In the genomic region with DNA sequence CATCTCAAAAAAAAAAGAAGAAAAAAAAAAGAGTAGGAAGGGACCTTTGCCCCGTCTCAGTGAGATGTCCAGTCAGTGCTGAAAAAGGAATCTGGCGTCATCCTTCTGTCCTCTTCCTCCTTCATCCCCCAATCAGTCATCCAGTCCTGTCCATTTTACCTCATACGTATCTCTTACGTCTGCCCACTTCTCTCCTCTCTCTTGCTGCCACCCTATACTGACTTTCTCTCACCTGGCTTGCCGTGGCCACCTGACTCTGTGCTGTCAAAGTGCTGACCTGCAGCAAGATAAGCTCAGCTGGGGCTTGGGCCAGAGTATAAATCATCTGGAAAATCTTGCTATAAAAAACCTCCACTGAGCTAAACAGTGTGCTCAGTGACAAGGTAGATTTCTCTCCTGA, we compare ENCODE assay signal across 30 cellular contexts. TPM values are rescaled to one million over a fixed set of nuclear protein-coding genes. Genes with fewer than 3 reads are reported as not detected.
A peak's percentile ranks its signal among the peaks of the same experiment; 100 is the strongest.
DNase-seq lines count a peak whose midpoint lies in the region; ATAC-seq, FAIRE-seq and TF ChIP-seq lines count a peak whose summit lies in the region.
"Had no signal": no experiment of that assay in that cellular context is flagged by ENCODE, and none has a peak within 500 bp of the region (broad histone marks: within the 10 kb centered on the region; RNA-seq: fewer than 3 reads in every experiment).

No MANE protein-coding gene starts in this region.

- no peak for TF ChIP-seq CTCF in activated CD8-positive, alpha-beta T cell treated with anti-CD3 and anti-CD28 coated beads for 36 hours (IDR thresholded peaks at IDR 0.05)
- TF ChIP-seq CTCF in brain (conservative IDR thresholded peaks at IDR 0.05): no peak
- TF ChIP-seq CTCF in pancreas (IDR thresholded peaks at IDR 0.05): no peak
- no peak for TF ChIP-seq CTCF in vagina (IDR thresholded peaks at IDR 0.05)
- no peak for TF ChIP-seq CTCF in hepatocyte (IDR thresholded peaks at IDR 0.05; ENCODE audit: poor library complexity)

- WGBS in pancreas, 2 donors: 42 to 58% methylated on average over 5 of the region's 5 CpGs
- WGBS in hepatocyte (ENCODE audit: low lambda C conversion rate, missing lambda C conversion rate): 71% methylated on average over 5 of the region's 5 CpGs

- H3K9me3 ChIP-seq in pancreas: no peaks in the 10 kb centered on the region
- H3K9me3 ChIP-seq in vagina: no peaks in the 10 kb centered on the region
- no peaks in the 10 kb centered on the region for H3K9me3 ChIP-seq in hepatocyte (ENCODE audit: low read depth)
- H3K9me3 ChIP-seq: SJSA1 had no signal

- H3K36me3 ChIP-seq in pancreas: no peaks in the 10 kb centered on the region
- H3K36me3 ChIP-seq in vagina: no peaks in the 10 kb centered on the region
- H3K36me3 ChIP-seq in hepatocyte (replicated peaks; ENCODE audit: insufficient read depth, low read depth): no peaks in the 10 kb centered on the region
- H3K36me3 ChIP-seq: SJSA1 had no signal

- no peaks in the 10 kb centered on the region for H3K4me1 Mint-ChIP-seq in activated CD8-positive, alpha-beta T cell treated with anti-CD3 and anti-CD28 coated beads, Interleukin-2, amount 10 ng/mL, durations not matched to agents 7 days and 5 days (ENCODE audit: low read depth)
- no peaks in the 10 kb centered on the region for H3K4me1 Mint-ChIP-seq in activated CD8-positive, alpha-beta T cell treated with anti-CD3 and anti-CD28 coated beads for 36 hours (ENCODE audit: low read depth)
- H3K4me1 Mint-ChIP-seq in brain: peaks cover 28% of the 10 kb centered on the region
- H3K4me1 Mint-ChIP-seq: B cell; CD8-positive, alpha-beta memory T cell had no signal

- H3K4me1 ChIP-seq in pancreas: no peaks in the 10 kb centered on the region
- H3K4me1 ChIP-seq in vagina: no peaks in the 10 kb centered on the region
- no peaks in the 10 kb centered on the region for H3K4me1 ChIP-seq in hepatocyte (ENCODE audit: insufficient read depth)
- H3K4me1 ChIP-seq: SJSA1 had no signal

- peaks cover 28% of the 10 kb centered on the region for H3K27me3 Mint-ChIP-seq in activated CD8-positive, alpha-beta T cell treated with anti-CD3 and anti-CD28 coated beads, Interleukin-2, amount 10 ng/mL, durations not matched to agents 7 days and 5 days (ENCODE audit: low read depth)
- peaks cover 11% of the 10 kb centered on the region for H3K27me3 Mint-ChIP-seq in activated CD8-positive, alpha-beta T cell treated with anti-CD3 and anti-CD28 coated beads for 36 hours
- H3K27me3 Mint-ChIP-seq in brain: no peaks in the 10 kb centered on the region

- TF ChIP-seq POLR2A in vagina (IDR thresholded peaks at IDR 0.05): no peak

- no peaks in the 10 kb centered on the region for H3K79me2 ChIP-seq in hepatocyte

- H3K9me3 Mint-ChIP-seq in activated CD8-positive, alpha-beta T cell treated with anti-CD3 and anti-CD28 coated beads, Interleukin-2, amount 10 ng/mL, durations not matched to agents 7 days and 5 days (ENCODE audit: insufficient read depth): no peaks in the 10 kb centered on the region
- H3K9me3 Mint-ChIP-seq in activated CD8-positive, alpha-beta T cell treated with anti-CD3 and anti-CD28 coated beads for 36 hours: no peaks in the 10 kb centered on the region
- no peaks in the 10 kb centered on the region for H3K9me3 Mint-ChIP-seq in brain
- H3K9me3 Mint-ChIP-seq: CD8-positive, alpha-beta memory T cell had no signal

- H3K27ac Mint-ChIP-seq in activated CD8-positive, alpha-beta T cell treated with anti-CD3 and anti-CD28 coated beads, Interleukin-2, amount 10 ng/mL, durations not matched to agents 7 days and 5 days: peak overlapping the region; percentile 20
- no peak overlapping the region for H3K27ac Mint-ChIP-seq in activated CD8-positive, alpha-beta T cell treated with anti-CD3 and anti-CD28 coated beads for 36 hours
- H3K27ac Mint-ChIP-seq in brain: peak overlapping the region in 3 of 5 experiments; percentile 4 to 55 (median 39)
- H3K27ac Mint-ChIP-seq: B cell; CD8-positive, alpha-beta memory T cell had no signal

- H3K4me2 ChIP-seq in hepatocyte: no peak overlapping the region

- no peak overlapping the region for H2AFZ ChIP-seq in hepatocyte

- H3K27ac ChIP-seq in pancreas (no peak overlapping the region), vagina (peak overlapping the region; percentile 53), hepatocyte (no peak overlapping the region)
- H3K27ac ChIP-seq: 22Rv1, C4-2B, SJSA1 had no signal

- in situ Hi-C loops in KBM-7 (cut with MboI; ENCODE audit: low pct_unique_long_range_greater_than_20kb, low sequenced_read_pairs): no loop called here

- no peaks in the 10 kb centered on the region for H3K9me2 ChIP-seq in hepatocyte (replicated peaks; ENCODE audit: insufficient read depth)

- intact Hi-C loops in activated CD8-positive, alpha-beta T cell treated with anti-CD3 and anti-CD28 coated beads for 36 hours (cut with micrococcal nuclease): no loop called here
- intact Hi-C loops in pancreas (cut with DNase I): no loop called here
- intact Hi-C loops in vagina (cut with DNase I): no loop called here

- H3K4me3 Mint-ChIP-seq in activated CD8-positive, alpha-beta T cell treated with anti-CD3 and anti-CD28 coated beads, Interleukin-2, amount 10 ng/mL, durations not matched to agents 7 days and 5 days: no peak overlapping the region
- H3K4me3 Mint-ChIP-seq in activated CD8-positive, alpha-beta T cell treated with anti-CD3 and anti-CD28 coated beads for 36 hours: no peak overlapping the region
- H3K4me3 Mint-ChIP-seq in brain: no peak overlapping the region
- H3K4me3 Mint-ChIP-seq: B cell; CD8-positive, alpha-beta memory T cell had no signal

- H4K20me1 ChIP-seq in hepatocyte (ENCODE audit: insufficient read depth, poor library complexity, severe bottlenecking): no peaks in the 10 kb centered on the region

- ATAC-seq in activated CD8-positive, alpha-beta T cell treated with anti-CD3 and anti-CD28 coated beads, Interleukin-2, amount 10 ng/mL, durations not matched to agents 7 days and 5 days: no peak
- ATAC-seq in activated CD8-positive, alpha-beta T cell treated with anti-CD3 and anti-CD28 coated beads for 36 hours: no peak
- ATAC-seq in pancreas (peak in 3 of 4 donors; percentile 52 to 79 (median 67)), GM18519 (IDR thresholded peaks at IDR 0.05; ENCODE audit: low FRiP score, unreplicated experiment) (no peak)
- ATAC-seq: GM12878, HCT116, PC-3, Right ventricle myocardium inferior had no signal

- FAIRE-seq in pancreas (lab: Jason Lieb, UNC): no peak
- FAIRE-seq: GM12878 had no signal

- H3K36me3 Mint-ChIP-seq in activated CD8-positive, alpha-beta T cell treated with anti-CD3 and anti-CD28 coated beads, Interleukin-2, amount 10 ng/mL, durations not matched to agents 7 days and 5 days (ENCODE audit: low read depth): no peaks in the 10 kb centered on the region
- H3K36me3 Mint-ChIP-seq in activated CD8-positive, alpha-beta T cell treated with anti-CD3 and anti-CD28 coated beads for 36 hours (ENCODE audit: low read depth): no peaks in the 10 kb centered on the region
- peaks cover 56% of the 10 kb centered on the region for H3K36me3 Mint-ChIP-seq in brain
- H3K36me3 Mint-ChIP-seq: CD8-positive, alpha-beta memory T cell had no signal

- H3K4me3 ChIP-seq in pancreas (no peak overlapping the region), vagina (no peak overlapping the region), hepatocyte (no peak overlapping the region)
- H3K4me3 ChIP-seq: GM12878, SJSA1 had no signal

- CTCF ChIA-PET in activated CD8-positive, alpha-beta T cell treated with anti-CD3 and anti-CD28 coated beads, Interleukin-2, amount 10 ng/mL, durations not matched to agents 7 days and 5 days (lab: Charles Lee): interaction anchor here (1.6 kb wide), 1 partner anchor 11 kb away, joined by 7 read pairs; no protein-coding TSS in a partner anchor
- CTCF ChIA-PET in activated CD8-positive, alpha-beta T cell treated with anti-CD3 and anti-CD28 coated beads for 36 hours (lab: Charles Lee): interaction anchor here (0.6 to 1.4 kb wide), 3 partner anchors 15 to 39 kb away, joined by 3 read pairs; no protein-coding TSS in a partner anchor

- POLR2A ChIA-PET in activated CD8-positive, alpha-beta T cell treated with anti-CD3 and anti-CD28 coated beads, Interleukin-2, amount 10 ng/mL, durations not matched to agents 7 days and 5 days (lab: Charles Lee): interaction anchor here (0.5 to 1.0 kb wide), 3 partner anchors 16 to 137 kb away, joined by 3 to 4 read pairs (median 4); a partner anchor contains a TSS
- POLR2A ChIA-PET in activated CD8-positive, alpha-beta T cell treated with anti-CD3 and anti-CD28 coated beads for 36 hours (lab: Charles Lee): interaction anchor here (1.1 kb wide), 1 partner anchor 10 kb away, joined by 3 read pairs; no protein-coding TSS in a partner anchor

- H3K27me3 ChIP-seq in pancreas (no peaks in the 10 kb centered on the region), vagina (no peaks in the 10 kb centered on the region), hepatocyte (peaks cover 12% of the 10 kb centered on the region)

- no peak for DNase-seq in activated CD8-positive, alpha-beta T cell treated with anti-CD3 and anti-CD28 coated beads, Interleukin-2, amount 10 ng/mL, durations not matched to agents 7 days and 5 days
- DNase-seq in activated CD8-positive, alpha-beta T cell treated with anti-CD3 and anti-CD28 coated beads for 36 hours: no peak
- DNase-seq in pancreas (no peak), vagina (ENCODE audit: extremely low spot score in 2 of 2) (no peak), hepatocyte (ENCODE audit: low spot score) (no peak), KBM-7 (no peak)
- DNase-seq: CD8-positive, alpha-beta memory T cell; DMS 273 treated with DMSO at 0.1 percent for 48 hours; DMS79; GDM1; Kasumi-1; NCI-H1105; NCI-H146; NCI-H1930; NCI-H2107; NCI-H446; NCI-H524 treated with DMSO at 0.1 percent for 48 hours; NCI-H774; PC-3 had no signal

RNA-seq across cellular contexts. Expression of a gene that starts 13.6 kb away (rescaled TPM):
- under 1 TPM; 0.21 to 0.37 TPM for total RNA-seq in activated CD8-positive, alpha-beta T cell treated with anti-CD3 and anti-CD28 coated beads, Interleukin-2, amount 10 ng/mL, durations not matched to agents 7 days and 5 days
- total RNA-seq in activated CD8-positive, alpha-beta T cell treated with anti-CD3 and anti-CD28 coated beads for 36 hours: under 1 TPM; 0.20 to 0.36 TPM
- 289 TPM for polyA plus RNA-seq in brain (ENCODE audit: insufficient read depth, low read depth, low replicate concordance)
- 1 to 10 TPM in 3 of 6 donors, under 1 TPM in 3; 0.22 to 1.6 (median 0.97) TPM for total RNA-seq in pancreas
- polyA plus RNA-seq in pancreas: 1 to 10 TPM; 1.9 to 8.5 TPM
- 1.5 TPM for total RNA-seq in vagina
- total RNA-seq in hepatocyte: 1.5 and 2.2 TPM in 2 replicates
- polyA plus RNA-seq in hepatocyte: 1.5 and 1.6 TPM in 2 replicates
- total RNA-seq: SJSA1 had no signal
- polyA plus RNA-seq: CD8-positive, alpha-beta memory T cell had no signal

RNA-seq across cellular contexts. Expression of a gene that starts 15.7 kb away (rescaled TPM):
- total RNA-seq in activated CD8-positive, alpha-beta T cell treated with anti-CD3 and anti-CD28 coated beads, Interleukin-2, amount 10 ng/mL, durations not matched to agents 7 days and 5 days: 1 to 10 TPM; 1.1 to 1.3 TPM
- total RNA-seq in activated CD8-positive, alpha-beta T cell treated with anti-CD3 and anti-CD28 coated beads for 36 hours: under 1 TPM in 1 of 2 experiments, not detected in 1; 0.43 TPM
- polyA plus RNA-seq in brain (ENCODE audit: insufficient read depth, low read depth, low replicate concordance) (0.61 TPM), pancreas (1 to 10 TPM; 1.3 to 1.9 TPM), hepatocyte (not detected in 2 replicates)
- total RNA-seq in pancreas (1 to 10 TPM; 1.4 to 2.8 (median 1.7) TPM), vagina (2.0 TPM), hepatocyte (not detected in 2 replicates)
- total RNA-seq: H4, SJSA1 had no signal

RNA-seq across cellular contexts. Expression of a gene that starts 35.9 kb away (rescaled TPM):
- total RNA-seq in activated CD8-positive, alpha-beta T cell treated with anti-CD3 and anti-CD28 coated beads, Interleukin-2, amount 10 ng/mL, durations not matched to agents 7 days and 5 days: 10 to 100 TPM; 83.6 to 83.8 TPM
- 10 to 100 TPM; 62.5 to 63.1 TPM for total RNA-seq in activated CD8-positive, alpha-beta T cell treated with anti-CD3 and anti-CD28 coated beads for 36 hours
- polyA plus RNA-seq in brain (ENCODE audit: insufficient read depth, low read depth, low replicate concordance) (40.5 TPM), pancreas (under 1 TPM; 0.14 to 0.65 TPM), hepatocyte (13.4 and 14.9 TPM in 2 replicates)
- total RNA-seq in pancreas (1 to 10 TPM in 1 of 6 donors, under 1 TPM in 5; 0.23 to 1.7 (median 0.65) TPM), vagina (not detected), hepatocyte (6.7 and 8.1 TPM in 2 replicates)

RNA-seq across cellular contexts. Expression of a gene that starts 56.3 kb away (rescaled TPM):
- total RNA-seq in activated CD8-positive, alpha-beta T cell treated with anti-CD3 and anti-CD28 coated beads, Interleukin-2, amount 10 ng/mL, durations not matched to agents 7 days and 5 days: 1 to 10 TPM; 1.2 to 1.6 TPM
- total RNA-seq in activated CD8-positive, alpha-beta T cell treated with anti-CD3 and anti-CD28 coated beads for 36 hours: 1 to 10 TPM; 4.0 TPM
- polyA plus RNA-seq in brain (ENCODE audit: insufficient read depth, low read depth, low replicate concordance): 1.4 TPM
- total RNA-seq in pancreas: under 1 TPM in 4 of 6 donors, not detected in 2; 0.06 to 0.14 (median 0.12) TPM
- polyA plus RNA-seq in pancreas: under 1 TPM; 0.04 to 0.05 TPM
- total RNA-seq in vagina: not detected
- total RNA-seq in hepatocyte: 0.07 and 0.12 TPM in 2 replicates
- 0.18 and 0.52 TPM in 2 replicates for polyA plus RNA-seq in hepatocyte
- total RNA-seq: RPMI7951 had no signal

Comparison
In these comparisons a context has a peak if more than half of its experiments do, and no peak if none do; other contexts are left out.
1. ATAC-seq: peak in pancreas (3 of 4); none in activated CD8-positive, alpha-beta T cell treated with anti-CD3 and anti-CD28 coated beads, Interleukin-2, amount 10 ng/mL, durations not matched to agents 7 days and 5 days (single experiment), activated CD8-positive, alpha-beta T cell treated with anti-CD3 and anti-CD28 coated beads for 36 hours (single experiment) and GM18519 (single experiment).